Comparison of ENCODE assay signal across 8 cellular contexts in the genomic region with DNA sequence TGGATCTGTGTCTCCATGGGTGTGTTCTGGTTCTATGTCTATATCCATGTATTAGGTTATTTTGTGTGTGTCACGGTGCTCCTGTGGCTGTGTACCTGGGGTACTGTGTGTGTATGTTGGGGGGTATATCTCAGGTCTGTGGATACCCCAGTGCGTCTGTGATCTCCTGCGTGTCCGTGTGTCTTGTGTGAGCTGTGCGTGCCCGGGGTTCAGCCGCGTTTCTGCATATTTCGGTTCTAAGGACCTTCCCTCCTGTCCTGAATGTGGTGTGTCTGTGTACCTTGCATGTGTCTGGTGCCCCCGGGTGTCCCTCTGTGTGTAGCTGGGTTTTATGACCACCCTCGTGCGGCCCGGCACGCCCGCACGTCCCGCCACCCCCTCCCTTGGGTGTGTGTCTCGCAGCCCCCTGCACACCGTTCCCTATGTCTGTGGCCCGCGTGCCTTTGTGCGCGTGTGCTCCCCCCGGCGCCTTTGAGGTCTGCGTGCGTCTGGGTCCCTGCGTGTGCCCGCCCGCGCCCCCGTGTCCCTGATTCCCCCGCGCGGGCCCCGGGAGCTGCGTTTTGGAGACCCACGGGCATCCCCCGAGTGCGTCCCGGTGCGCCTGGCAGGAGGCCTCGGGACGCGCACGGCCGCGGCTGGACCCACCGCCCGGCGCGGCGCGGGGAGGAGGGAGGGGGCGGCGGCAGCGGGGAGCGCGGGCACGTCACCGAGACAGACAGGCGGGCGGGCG. TPM values are rescaled to one million over a fixed set of nuclear protein-coding genes. Genes with fewer than 3 reads are reported as not detected.
DNase-seq lines count a peak whose midpoint lies in the region; ATAC-seq and TF ChIP-seq lines count a peak whose summit lies in the region.

No MANE protein-coding gene starts in this region.

- no peak overlapping the region for H2AFZ ChIP-seq in mesenchymal stem cell (ENCODE audit: low read depth, low read length)
- no peak overlapping the region for H2AFZ ChIP-seq in Karpas-422 (ENCODE audit: low read length)

- H3K9ac ChIP-seq in mesenchymal stem cell (ENCODE audit: low read length) (no peak overlapping the region), Karpas-422 (ENCODE audit: low read length) (no peak overlapping the region)

- intact Hi-C loops in Right ventricle myocardium inferior (cut with DNase I) = loop anchor here (5.0 to 10.0 kb wide), 2 partner anchors 42 to 590 kb away; no protein-coding TSS in a partner anchor

- H3K36me3 ChIP-seq in cardiac muscle cell = no peaks in the 10 kb centered on the region
- H3K36me3 ChIP-seq in mesenchymal stem cell (ENCODE audit: control insufficient read depth in 1 of 2, insufficient read depth in 2 of 2, low read depth in 1 of 2, low read length in 2 of 2) = no peaks in the 10 kb centered on the region
- H3K36me3 ChIP-seq in urinary bladder (ENCODE audit: insufficient read depth) = no peaks in the 10 kb centered on the region
- no peaks in the 10 kb centered on the region for H3K36me3 ChIP-seq in Karpas-422 (ENCODE audit: insufficient read depth, low read length)

- H2AK5ac ChIP-seq in mesenchymal stem cell (ENCODE audit: low read length, severe bottlenecking) = no peak overlapping the region

- peak overlapping the region; percentile 23 for H4K91ac ChIP-seq in mesenchymal stem cell (ENCODE audit: low read length)

- H3K27ac Mint-ChIP-seq in activated naive CD8-positive, alpha-beta T cell treated with anti-CD3 and anti-CD28 coated beads for 36 hours = no peak overlapping the region

- ATAC-seq in Right ventricle myocardium inferior (no peak), GM21717 (IDR thresholded peaks at IDR 0.05; ENCODE audit: unreplicated experiment) (no peak)

- DNase-seq in cardiac muscle cell (ENCODE audit: low read depth in 1 of 2, low spot score in 1 of 2) (peak in 1 of 2 donors; percentile 36), Right ventricle myocardium inferior (ENCODE audit: missing footprints) (no peak), mesenchymal stem cell (no peak), ureter (ENCODE audit: low spot score) (no peak), Karpas-422 (no peak)
- no peak for DNase-seq in activated naive CD8-positive, alpha-beta T cell treated with anti-CD3 and anti-CD28 coated beads for 36 hours

- peak overlapping the region; percentile 62 for H4K8ac ChIP-seq in mesenchymal stem cell (ENCODE audit: low read length)

- no peak overlapping the region for H3K14ac ChIP-seq in mesenchymal stem cell (ENCODE audit: low read length in 2 of 2)

- no peaks in the 10 kb centered on the region for H3K9me2 ChIP-seq in Karpas-422 (replicated peaks; ENCODE audit: insufficient read depth, low read length)

- H3K27me3 Mint-ChIP-seq in activated naive CD8-positive, alpha-beta T cell treated with anti-CD3 and anti-CD28 coated beads for 36 hours = peaks cover 29% of the 10 kb centered on the region

- H3K4me1 Mint-ChIP-seq in activated naive CD8-positive, alpha-beta T cell treated with anti-CD3 and anti-CD28 coated beads for 36 hours = peaks cover 43% of the 10 kb centered on the region

- H3K9me3 ChIP-seq in cardiac muscle cell (ENCODE audit: low read depth) (no peaks in the 10 kb centered on the region), mesenchymal stem cell (ENCODE audit: control insufficient read depth, low read length) (no peaks in the 10 kb centered on the region), Karpas-422 (ENCODE audit: low read length) (no peaks in the 10 kb centered on the region)

- WGBS in mesenchymal stem cell = 40% methylated on average over 26 of the region's 64 CpGs
- 8% methylated on average over 63 of the region's 64 CpGs for WGBS in urinary bladder

- H3K4me2 ChIP-seq in mesenchymal stem cell (ENCODE audit: low read length, poor library complexity, severe bottlenecking) = peak overlapping the region; percentile 52
- no peak overlapping the region for H3K4me2 ChIP-seq in Karpas-422 (ENCODE audit: low read depth, low read length, poor library complexity, severe bottlenecking)

- peak overlapping the region; percentile 14 to 29 for H3K18ac ChIP-seq in mesenchymal stem cell (ENCODE audit: low read depth in 1 of 2, low read length in 2 of 2)

- H3K79me2 ChIP-seq in Karpas-422 (ENCODE audit: low read length) = no peaks in the 10 kb centered on the region

- no peaks in the 10 kb centered on the region for H3K9me3 Mint-ChIP-seq in activated naive CD8-positive, alpha-beta T cell treated with anti-CD3 and anti-CD28 coated beads for 36 hours

- no peaks in the 10 kb centered on the region for H3K36me3 Mint-ChIP-seq in activated naive CD8-positive, alpha-beta T cell treated with anti-CD3 and anti-CD28 coated beads for 36 hours

- no peak overlapping the region for H3K23ac ChIP-seq in mesenchymal stem cell (ENCODE audit: low read length in 2 of 2)

- TF ChIP-seq CTCF in cardiac muscle cell (IDR thresholded peaks at IDR 0.05; ENCODE audit: low read depth, low read length) = no peak

- no peaks in the 10 kb centered on the region for H4K20me1 ChIP-seq in Karpas-422 (ENCODE audit: insufficient read depth, low read depth, low read length)

- peaks cover 4% of the 10 kb centered on the region for H3K4me1 ChIP-seq in cardiac muscle cell (ENCODE audit: low read depth)
- H3K4me1 ChIP-seq in mesenchymal stem cell (ENCODE audit: control insufficient read depth, insufficient read depth, low read depth, low read length) = peaks cover 30% of the 10 kb centered on the region
- H3K4me1 ChIP-seq in urinary bladder (ENCODE audit: insufficient read depth) = no peaks in the 10 kb centered on the region
- peaks cover 10% of the 10 kb centered on the region for H3K4me1 ChIP-seq in Karpas-422 (ENCODE audit: low read length)

- H2BK15ac ChIP-seq in mesenchymal stem cell (ENCODE audit: low read depth, poor library complexity, severe bottlenecking) = peak overlapping the region; percentile 81

- H3K4me3 ChIP-seq in cardiac muscle cell (peak overlapping the region; percentile 96), mesenchymal stem cell (ENCODE audit: insufficient read depth in 1 of 2, low read depth in 1 of 2, low read length in 2 of 2) (peak overlapping the region in 1 of 2 experiments; percentile 65), urinary bladder (ENCODE audit: low read depth, low read length) (peak overlapping the region; percentile 50), Karpas-422 (ENCODE audit: low read length) (no peak overlapping the region)

- H3K27ac ChIP-seq in cardiac muscle cell (no peak overlapping the region), mesenchymal stem cell (ENCODE audit: low read length, poor library complexity, severe bottlenecking) (no peak overlapping the region), urinary bladder (ENCODE audit: low read depth) (no peak overlapping the region), Karpas-422 (ENCODE audit: low read length) (no peak overlapping the region)

- H2BK12ac ChIP-seq in mesenchymal stem cell (ENCODE audit: low read length in 2 of 2) = peak overlapping the region; percentile 59 to 76

- peak overlapping the region; percentile 64 for H3K4me3 Mint-ChIP-seq in activated naive CD8-positive, alpha-beta T cell treated with anti-CD3 and anti-CD28 coated beads for 36 hours

- H3K4ac ChIP-seq in mesenchymal stem cell (ENCODE audit: low read depth in 1 of 2, low read length in 2 of 2) = peak overlapping the region; percentile 20 to 29

- H3K79me1 ChIP-seq in mesenchymal stem cell (replicated peaks; ENCODE audit: low read length, poor library complexity, severe bottlenecking) = peaks cover 5% of the 10 kb centered on the region

- H3K27me3 ChIP-seq in cardiac muscle cell = peaks cover 28% of the 10 kb centered on the region
- H3K27me3 ChIP-seq in mesenchymal stem cell (ENCODE audit: control insufficient read depth in 1 of 2, insufficient read depth in 1 of 2, low read length in 2 of 2) = no peaks in the 10 kb centered on the region
- no peaks in the 10 kb centered on the region for H3K27me3 ChIP-seq in Karpas-422 (ENCODE audit: low read length)

- H2BK5ac ChIP-seq in mesenchymal stem cell (ENCODE audit: low read depth, low read length, poor library complexity, severe bottlenecking) = no peak overlapping the region

- H2BK120ac ChIP-seq in mesenchymal stem cell (ENCODE audit: low read depth, low read length) = no peak overlapping the region

RNA-seq across cellular contexts. Expression of gene NANOS3, which starts 12.3 kb away (rescaled TPM):
- total RNA-seq in cardiac muscle cell (0.39 and 2.0 TPM in 2 replicates), Right ventricle myocardium inferior (0.68 TPM), urinary bladder (not detected), ureter (not detected)
- polyA plus RNA-seq in cardiac muscle cell (0.86 and 1.6 TPM in 2 replicates), urinary bladder (0.57 TPM)
- total RNA-seq in activated naive CD8-positive, alpha-beta T cell treated with anti-CD3 and anti-CD28 coated beads for 36 hours = under 1 TPM; 0.70 to 0.80 TPM
- 1.4 TPM for polyA plus RNA-seq in mesenchymal stem cell (2013, experiment 1 of 2)
- 3.1 TPM for polyA plus RNA-seq in mesenchymal stem cell (2013, experiment 2 of 2)
- not detected in 2 replicates for total RNA-seq in Karpas-422 (2014; rRNA removed; shearing (Covaris generic); ENCODE audit: low replicate concordance)

RNA-seq across cellular contexts. Expression of gene BRME1, which starts 41.2 kb away (rescaled TPM):
- 4.0 and 8.8 TPM in 2 replicates for total RNA-seq in cardiac muscle cell
- polyA plus RNA-seq in cardiac muscle cell = 3.0 and 8.2 TPM in 2 replicates
- 0.76 TPM for total RNA-seq in Right ventricle myocardium inferior
- total RNA-seq in activated naive CD8-positive, alpha-beta T cell treated with anti-CD3 and anti-CD28 coated beads for 36 hours = 1 to 10 TPM; 6.9 to 7.3 TPM
- 0.22 TPM for polyA plus RNA-seq in mesenchymal stem cell (2013, experiment 1 of 2)
- 0.22 TPM for polyA plus RNA-seq in mesenchymal stem cell (2013, experiment 2 of 2)
- 2.0 TPM for total RNA-seq in urinary bladder
- polyA plus RNA-seq in urinary bladder = 2.2 TPM
- 3.3 TPM for total RNA-seq in ureter
- total RNA-seq in Karpas-422 (2014; rRNA removed; shearing (Covaris generic); ENCODE audit: low replicate concordance) = 0.47 TPM in 1 of 2 replicates, not detected in the other

RNA-seq across cellular contexts. Expression of gene CC2D1A, which starts 41.3 kb away (rescaled TPM):
- total RNA-seq in cardiac muscle cell = 43.2 and 46.6 TPM in 2 replicates
- 41.5 and 42.5 TPM in 2 replicates for polyA plus RNA-seq in cardiac muscle cell
- total RNA-seq in Right ventricle myocardium inferior = 18.7 TPM
- total RNA-seq in activated naive CD8-positive, alpha-beta T cell treated with anti-CD3 and anti-CD28 coated beads for 36 hours = 10 to 100 TPM; 24.4 to 25.0 TPM
- polyA plus RNA-seq in mesenchymal stem cell (2013, experiment 1 of 2) = 15.2 TPM
- 15.0 TPM for polyA plus RNA-seq in mesenchymal stem cell (2013, experiment 2 of 2)
- total RNA-seq in urinary bladder = 7.3 TPM
- 25.8 TPM for polyA plus RNA-seq in urinary bladder
- 57.2 TPM for total RNA-seq in ureter
- 9.9 and 28.6 TPM in 2 replicates for total RNA-seq in Karpas-422 (2014; rRNA removed; shearing (Covaris generic); ENCODE audit: low replicate concordance)
